Comparison of ENCODE assay signal across 7 cellular contexts in the genomic region with DNA sequence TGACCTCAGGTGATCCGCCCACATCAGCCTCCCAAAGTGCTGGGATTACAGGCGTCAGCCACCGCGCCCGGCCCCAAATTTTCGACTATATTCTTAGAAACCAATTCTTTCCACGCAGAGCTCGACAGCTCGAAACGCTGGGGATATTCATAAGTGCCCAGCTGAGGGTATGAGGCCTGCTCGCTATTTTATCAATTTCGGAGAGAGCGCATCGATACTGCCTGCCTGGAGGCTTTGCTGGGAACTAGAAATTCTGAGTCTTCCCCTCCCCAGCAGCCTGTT. TPM values are rescaled to one million over a fixed set of nuclear protein-coding genes. Genes with fewer than 3 reads are reported as not detected.
DNase-seq lines count a peak whose midpoint lies in the region; ATAC-seq lines count a peak whose summit lies in the region.

No MANE protein-coding gene starts in this region.

- H3K4me3 Mint-ChIP-seq in IgD-negative memory B cell: peak overlapping the region; percentile 97 to 99 (median 98)
- peak overlapping the region; percentile 94 for H3K4me3 Mint-ChIP-seq in activated naive CD4-positive, alpha-beta T cell treated with anti-CD3 and anti-CD28 coated beads for 36 hours
- peak overlapping the region; percentile 95 to 100 (median 98) for H3K4me3 Mint-ChIP-seq in immature natural killer cell
- peak overlapping the region; percentile 94 to 99 for H3K4me3 Mint-ChIP-seq in stimulated activated naive CD8-positive, alpha-beta T cell treated with anti-CD3 and anti-CD28 coated beads, Interleukin-15, amount 100 ng/mL, for 72 hours

- H3K9me3 Mint-ChIP-seq in IgD-negative memory B cell (no peaks in the 10 kb centered on the region), immature natural killer cell (no peaks in the 10 kb centered on the region)
- H3K9me3 Mint-ChIP-seq in activated naive CD4-positive, alpha-beta T cell treated with anti-CD3 and anti-CD28 coated beads for 36 hours: no peaks in the 10 kb centered on the region
- no peaks in the 10 kb centered on the region for H3K9me3 Mint-ChIP-seq in stimulated activated naive CD8-positive, alpha-beta T cell treated with anti-CD3 and anti-CD28 coated beads, Interleukin-15, amount 100 ng/mL, for 72 hours

- no peak for DNase-seq in activated naive CD4-positive, alpha-beta T cell treated with anti-CD3 and anti-CD28 coated beads for 36 hours
- DNase-seq in immature natural killer cell (no peak), inferior parietal cortex (ENCODE audit: extremely low spot score) (no peak), NCI-H1694 (lab: John Stamatoyannopoulos, UW) (no peak)
- DNase-seq in stimulated activated naive CD8-positive, alpha-beta T cell treated with anti-CD3 and anti-CD28 coated beads, Interleukin-15, amount 100 ng/mL, for 72 hours: no peak
- DNase-seq in NK-92 treated with Interleukin-12 subunit alpha and Interleukin-12 subunit beta, amount 100 ng/mL, for 24 hours (lab: John Stamatoyannopoulos, UW): no peak

- peaks cover 6% of the 10 kb centered on the region for H3K36me3 Mint-ChIP-seq in IgD-negative memory B cell
- H3K36me3 Mint-ChIP-seq in activated naive CD4-positive, alpha-beta T cell treated with anti-CD3 and anti-CD28 coated beads for 36 hours (ENCODE audit: low read depth): peaks cover 29% of the 10 kb centered on the region
- peaks cover 0 to 4% (median 0%) of the 10 kb centered on the region in 3 donors for H3K36me3 Mint-ChIP-seq in immature natural killer cell

- H3K27me3 Mint-ChIP-seq in IgD-negative memory B cell (no peaks in the 10 kb centered on the region), immature natural killer cell (ENCODE audit: low read depth in 3 of 3) (peaks cover 4 to 17% (median 9%) of the 10 kb centered on the region in 3 donors)
- H3K27me3 Mint-ChIP-seq in activated naive CD4-positive, alpha-beta T cell treated with anti-CD3 and anti-CD28 coated beads for 36 hours (ENCODE audit: low read depth): no peaks in the 10 kb centered on the region
- H3K27me3 Mint-ChIP-seq in stimulated activated naive CD8-positive, alpha-beta T cell treated with anti-CD3 and anti-CD28 coated beads, Interleukin-15, amount 100 ng/mL, for 72 hours: no peaks in the 10 kb centered on the region

- intact Hi-C loops in activated naive CD4-positive, alpha-beta T cell treated with anti-CD3 and anti-CD28 coated beads for 36 hours (cut with micrococcal nuclease): loop anchor here (1.0 to 10.0 kb wide), 6 partner anchors 88 to 688 kb away; a partner anchor contains a TSS

- CTCF ChIA-PET in activated naive CD4-positive, alpha-beta T cell treated with anti-CD3 and anti-CD28 coated beads for 36 hours (lab: Charles Lee): interaction anchor here (1.0 to 1.2 kb wide), 2 partner anchors 36 to 153 kb away, joined by 3 read pairs; no protein-coding TSS in a partner anchor

- ATAC-seq in stimulated activated naive CD8-positive, alpha-beta T cell treated with anti-CD3 and anti-CD28 coated beads, Interleukin-15, amount 100 ng/mL, for 72 hours: no peak

- H3K4me1 Mint-ChIP-seq in IgD-negative memory B cell (peaks cover 41 to 53% (median 45%) of the 10 kb centered on the region in 3 donors), immature natural killer cell (peaks cover 56 to 80% of the 10 kb centered on the region in 2 donors)
- peaks cover 58% of the 10 kb centered on the region for H3K4me1 Mint-ChIP-seq in activated naive CD4-positive, alpha-beta T cell treated with anti-CD3 and anti-CD28 coated beads for 36 hours (ENCODE audit: low read depth)
- H3K4me1 Mint-ChIP-seq in stimulated activated naive CD8-positive, alpha-beta T cell treated with anti-CD3 and anti-CD28 coated beads, Interleukin-15, amount 100 ng/mL, for 72 hours: peaks cover 62% of the 10 kb centered on the region

- H3K27ac Mint-ChIP-seq in IgD-negative memory B cell: peak overlapping the region; percentile 93 to 99 (median 97)
- H3K27ac Mint-ChIP-seq in activated naive CD4-positive, alpha-beta T cell treated with anti-CD3 and anti-CD28 coated beads for 36 hours: peak overlapping the region; percentile 92
- peak overlapping the region; percentile 96 to 100 (median 99) for H3K27ac Mint-ChIP-seq in immature natural killer cell
- H3K27ac Mint-ChIP-seq in stimulated activated naive CD8-positive, alpha-beta T cell treated with anti-CD3 and anti-CD28 coated beads, Interleukin-15, amount 100 ng/mL, for 72 hours: peak overlapping the region; percentile 98 to 99

RNA-seq across cellular contexts. Expression of a gene that starts 0.4 kb away (rescaled TPM):
- polyA plus RNA-seq in IgD-negative memory B cell (18.4 TPM), immature natural killer cell (10 to 100 TPM in 2 of 3 donors, 1 to 10 TPM in 1; 6.0 to 20.7 (median 13.5) TPM)
- total RNA-seq in activated naive CD4-positive, alpha-beta T cell treated with anti-CD3 and anti-CD28 coated beads for 36 hours: 10 to 100 TPM; 19.7 to 24.4 TPM

RNA-seq across cellular contexts. Expression of a gene that starts 0.6 kb away (rescaled TPM):
- polyA plus RNA-seq in IgD-negative memory B cell (35.5 TPM), immature natural killer cell (10 to 100 TPM; 61.5 to 81.4 (median 66.7) TPM)
- 100 to 1,000 TPM; 423 to 438 TPM for total RNA-seq in activated naive CD4-positive, alpha-beta T cell treated with anti-CD3 and anti-CD28 coated beads for 36 hours
